25 cellular contexts compared by ENCODE assay signal in the genomic region with DNA sequence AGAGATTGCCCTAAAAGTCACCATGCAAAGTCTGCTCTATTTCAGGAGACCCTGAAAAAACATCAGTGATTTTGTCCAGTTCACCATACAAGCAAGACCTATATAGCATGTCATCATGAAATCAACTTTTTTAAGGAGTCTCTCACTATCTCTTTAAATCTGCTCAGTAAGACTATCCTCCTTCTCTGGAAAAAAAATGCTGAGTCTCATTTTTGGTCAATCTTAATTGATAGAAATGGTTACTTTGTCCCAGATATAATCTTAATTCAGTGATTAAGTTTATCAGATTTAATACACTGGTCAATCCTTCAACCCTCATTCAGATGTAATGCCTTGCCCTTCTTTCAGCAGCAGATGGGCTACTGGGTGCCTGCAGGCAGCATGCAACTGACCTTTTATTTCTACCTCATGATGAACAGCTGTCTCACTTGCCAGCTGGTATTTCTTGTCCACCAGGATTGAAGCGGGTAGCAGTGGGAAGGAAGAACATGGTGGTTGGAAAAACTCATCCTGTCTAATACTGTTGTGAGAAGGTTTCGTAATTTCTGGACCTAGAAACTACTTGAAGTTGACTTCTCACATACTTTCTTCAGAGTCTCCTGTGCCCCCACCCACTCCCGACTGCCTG.
"Had no signal": no experiment of that assay in that cellular context is flagged by ENCODE, and none has a peak within 500 bp of the region (broad histone marks: within the 10 kb centered on the region; RNA-seq: fewer than 3 reads in every experiment).

No MANE protein-coding gene starts in this region.

- DNase-seq: effector CD8-positive, alpha-beta T cell; endodermal cell; hypothalamus; immature natural killer cell; islet precursor cell; left ventricle myocardium superior; lower lobe of right lung; naive B cell; pancreas; stimulated activated CD4-positive, alpha-beta T cell treated with anti-CD3 and anti-CD28 coated beads, Interleukin-4, amount 100 ng/mL, for 4 hours; stimulated activated naive B cell treated with anti-CD40 and anti-IgM and Interleukin-4, amounts not matched to agents 10 μg/mL and 1 μg/mL and 100 μg/mL, for 72 hours; transverse colon; upper lobe of right lung had no signal

- H3K4me3 ChIP-seq: esophagus muscularis mucosa, lower lobe of right lung, pancreas, suprapubic skin, transverse colon, upper lobe of right lung, vagina had no signal

- H3K4me3 Mint-ChIP-seq: dendritic cell treated with granulocyte-macrophage colony-stimulating factor and Interleukin-4, amounts not matched to agents 40 ng/mL and 50 ng/mL, for 4 days; endodermal cell; immature natural killer cell; memory B cell; naive B cell; natural killer cell treated with Interleukin-12 subunit alpha and Interleukin-12 subunit beta and Interleukin-15 and Interleukin-18, amount 100 ng/mL, for 72 hours; neural crest cell; stimulated activated naive B cell treated with anti-CD40 and anti-IgM and Interleukin-4, amounts not matched to agents 10 μg/mL and 1 μg/mL and 100 μg/mL, for 72 hours; stimulated activated naive CD8-positive, alpha-beta T cell treated with anti-CD3 and anti-CD28 coated beads, Interleukin-15, Interleukin-2, amounts not matched to agents 100 ng/mL and 50 ng/mL, for 24 hours had no signal

- H3K27ac Mint-ChIP-seq: dendritic cell treated with granulocyte-macrophage colony-stimulating factor and Interleukin-4, amounts not matched to agents 40 ng/mL and 50 ng/mL, for 4 days; endodermal cell; immature natural killer cell; memory B cell; natural killer cell treated with Interleukin-12 subunit alpha and Interleukin-12 subunit beta and Interleukin-15 and Interleukin-18, amount 100 ng/mL, for 72 hours; stimulated activated naive B cell treated with anti-CD40 and anti-IgM and Interleukin-4, amounts not matched to agents 10 μg/mL and 1 μg/mL and 100 μg/mL, for 72 hours; stimulated activated naive CD8-positive, alpha-beta T cell treated with anti-CD3 and anti-CD28 coated beads, Interleukin-15, Interleukin-2, amounts not matched to agents 100 ng/mL and 50 ng/mL, for 24 hours had no signal

- H3K36me3 ChIP-seq: esophagus muscularis mucosa, lower lobe of right lung, neutrophil, pancreas, suprapubic skin, transverse colon, upper lobe of right lung, vagina had no signal

- H3K9me3 ChIP-seq: esophagus muscularis mucosa, lower lobe of right lung, neutrophil, pancreas, suprapubic skin, transverse colon, upper lobe of right lung, vagina had no signal

- H3K4me1 ChIP-seq: esophagus muscularis mucosa, lower lobe of right lung, pancreas, suprapubic skin, transverse colon, upper lobe of right lung, vagina had no signal

- H3K27me3 Mint-ChIP-seq: dendritic cell treated with granulocyte-macrophage colony-stimulating factor and Interleukin-4, amounts not matched to agents 40 ng/mL and 50 ng/mL, for 4 days; memory B cell; naive B cell; natural killer cell treated with Interleukin-12 subunit alpha and Interleukin-12 subunit beta and Interleukin-15 and Interleukin-18, amount 100 ng/mL, for 72 hours; stimulated activated naive B cell treated with anti-CD40 and anti-IgM and Interleukin-4, amounts not matched to agents 10 μg/mL and 1 μg/mL and 100 μg/mL, for 72 hours; stimulated activated naive CD8-positive, alpha-beta T cell treated with anti-CD3 and anti-CD28 coated beads, Interleukin-15, Interleukin-2, amounts not matched to agents 100 ng/mL and 50 ng/mL, for 24 hours had no signal

- H3K36me3 Mint-ChIP-seq: memory B cell; naive B cell; natural killer cell treated with Interleukin-12 subunit alpha and Interleukin-12 subunit beta and Interleukin-15 and Interleukin-18, amount 100 ng/mL, for 72 hours; stimulated activated naive B cell treated with anti-CD40 and anti-IgM and Interleukin-4, amounts not matched to agents 10 μg/mL and 1 μg/mL and 100 μg/mL, for 72 hours had no signal

- ATAC-seq: left ventricle myocardium superior; lower lobe of right lung; natural killer cell treated with Interleukin-12 subunit alpha and Interleukin-12 subunit beta and Interleukin-15 and Interleukin-18, amount 100 ng/mL, for 72 hours; pancreas; sciatic nerve; stimulated activated naive B cell treated with anti-CD40 and anti-IgM and Interleukin-4, amounts not matched to agents 10 μg/mL and 1 μg/mL and 100 μg/mL, for 72 hours; upper lobe of right lung had no signal

- H3K4me1 Mint-ChIP-seq: endodermal cell; immature natural killer cell; memory B cell; naive B cell; neural crest cell; stimulated activated naive B cell treated with anti-CD40 and anti-IgM and Interleukin-4, amounts not matched to agents 10 μg/mL and 1 μg/mL and 100 μg/mL, for 72 hours had no signal

- H3K27ac ChIP-seq: esophagus muscularis mucosa, lower lobe of right lung, neutrophil, pancreas, suprapubic skin, transverse colon, upper lobe of right lung, vagina had no signal

- H3K27me3 ChIP-seq: esophagus muscularis mucosa, neutrophil, pancreas, suprapubic skin, transverse colon, upper lobe of right lung, vagina had no signal

- FAIRE-seq: colon, frontal cortex, pancreas had no signal
